Comparison of ENCODE assay signal across 33 cellular contexts in the genomic region with DNA sequence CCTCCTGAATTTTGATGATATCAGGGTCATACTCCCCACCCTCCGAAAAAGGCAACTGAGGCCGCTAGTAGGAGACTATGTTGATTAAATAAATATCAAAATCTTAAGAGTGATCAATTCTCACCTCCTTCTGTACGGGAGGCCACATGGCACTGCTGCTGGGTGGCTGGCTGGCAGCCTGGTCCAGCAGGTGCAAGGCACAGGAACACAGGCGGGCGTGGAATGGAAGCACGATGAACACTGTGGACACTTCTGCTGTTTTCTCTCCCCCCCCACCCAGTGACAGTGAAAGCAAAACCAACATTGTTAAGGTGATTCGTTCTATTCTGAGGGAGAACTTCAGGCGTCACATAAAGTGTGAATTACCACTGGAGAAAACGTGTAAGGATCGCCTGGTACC. TPM values are rescaled to one million over a fixed set of nuclear protein-coding genes. Genes with fewer than 3 reads are reported as not detected.
A peak's percentile ranks its signal among the peaks of the same experiment; 100 is the strongest.
DNase-seq lines count a peak whose midpoint lies in the region; ATAC-seq and TF ChIP-seq lines count a peak whose summit lies in the region.
"Had no signal": no experiment of that assay in that cellular context is flagged by ENCODE, and none has a peak within 500 bp of the region (broad histone marks: within the 10 kb centered on the region; RNA-seq: fewer than 3 reads in every experiment).

No MANE protein-coding gene starts in this region.

- H4K20me1 ChIP-seq in IMR-90 (ENCODE audit: insufficient read depth, low read length) (no peaks in the 10 kb centered on the region), hepatocyte (ENCODE audit: insufficient read depth, poor library complexity, severe bottlenecking) (no peaks in the 10 kb centered on the region)

- no peaks in the 10 kb centered on the region for H3K9me2 ChIP-seq in hepatocyte (replicated peaks; ENCODE audit: insufficient read depth)

- dilution Hi-C loops in IMR-90 (cut with HindIII; ENCODE audit: low sequenced_read_pairs, unreplicated experiment), result no loop called here

- H3K27ac ChIP-seq in left ventricle myocardium inferior (replicated peaks) (peak overlapping the region; percentile 64), right atrium auricular region (no peak overlapping the region), IMR-90 (ENCODE audit: insufficient read depth, low read length) (no peak overlapping the region), hepatocyte (peak overlapping the region; percentile 62)
- H3K27ac ChIP-seq: cardiac muscle cell, KMS-11, Peyer's patch, transverse colon, VCaP had no signal

- 0 out of 2 replicates have a peak overlapping the region, but pooled peaks have one; percentile 50 for H4K5ac ChIP-seq in IMR-90 (ENCODE audit: low read depth, low read length)

- in situ Hi-C loops in IMR-90 (cut with MboI; ENCODE audit: low sequenced_read_pairs), result loop anchor here (5.0 kb wide), 1 partner anchor 322 kb away; no protein-coding TSS in a partner anchor

- no peak overlapping the region for H2BK15ac ChIP-seq in IMR-90 (ENCODE audit: low read depth, low read length)

- no peak for TF ChIP-seq RAD21 in IMR-90 (IDR thresholded peaks at IDR 0.05; ENCODE audit: low read length)

- H3K23ac ChIP-seq in IMR-90 (ENCODE audit: low read depth, low read length), result no peak overlapping the region

- no peak for TF ChIP-seq POLR2A in IMR-90 (IDR thresholded peaks at IDR 0.05; ENCODE audit: low read depth, low read length)

- H2AK5ac ChIP-seq in IMR-90 (ENCODE audit: low read depth, low read length), result no peak overlapping the region

- H3K4me2 ChIP-seq in IMR-90 (ENCODE audit: low read depth, low read length) (no peak overlapping the region), hepatocyte (no peak overlapping the region)
- H3K4me2 ChIP-seq: KMS-11 had no signal

- CTCF ChIA-PET in IMR-90 (lab: Yijun Ruan, JAX), result no interaction called here
- CTCF ChIA-PET in Calu3 (lab: Charles Lee), result no interaction called here

- no peak overlapping the region for H3K9ac ChIP-seq in IMR-90 (ENCODE audit: low read depth, low read length)
- H3K9ac ChIP-seq: KMS-11 had no signal

- H3K9me3 ChIP-seq in left ventricle myocardium inferior (replicated peaks) (no peaks in the 10 kb centered on the region), right atrium auricular region (no peaks in the 10 kb centered on the region), IMR-90 (ENCODE audit: control insufficient read depth, insufficient read depth, low read length) (no peaks in the 10 kb centered on the region), hepatocyte (ENCODE audit: low read depth) (no peaks in the 10 kb centered on the region)
- H3K9me3 ChIP-seq: MG63, Peyer's patch, right lobe of liver, transverse colon had no signal

- no peaks in the 10 kb centered on the region for H3K9me3 Mint-ChIP-seq in stimulated activated effector memory CD8-positive, alpha-beta T cell treated with anti-CD3 and anti-CD28 coated beads, Interleukin-12 subunit alpha, Interleukin-12 subunit beta, amount 100 ng/mL, for 72 hours
- H3K9me3 Mint-ChIP-seq in Calu3 (ENCODE audit: low read depth, unreplicated experiment), result no peaks in the 10 kb centered on the region
- H3K9me3 Mint-ChIP-seq: effector memory CD8-positive, alpha-beta T cell; neural crest cell had no signal

- BruUV-seq in IMR-90 (replicated peaks; lab: Mats Ljungman, UMichigan) (no TSS peak), Calu3 (replicated peaks; lab: Mats Ljungman, UMichigan) (no TSS peak)

- H3K79me1 ChIP-seq in IMR-90 (ENCODE audit: low read depth in 1 of 2, low read length in 2 of 2), result 0 out of 4 replicates have a peak, but pooled peaks cover 4 to 6% of the 10 kb centered on the region in 2 experiments

- H3K27me3 ChIP-seq in left ventricle myocardium inferior (ENCODE audit: low read depth) (no peaks in the 10 kb centered on the region), right atrium auricular region (no peaks in the 10 kb centered on the region), IMR-90 (ENCODE audit: control insufficient read depth, insufficient read depth, low read length) (no peaks in the 10 kb centered on the region), hepatocyte (no peaks in the 10 kb centered on the region)
- H3K27me3 ChIP-seq: MG63, Peyer's patch, right lobe of liver, transverse colon had no signal

- H3K4ac ChIP-seq in IMR-90 (ENCODE audit: low read depth, low read length), result no peak overlapping the region

- H3K36me3 ChIP-seq in left ventricle myocardium inferior, result peaks cover 63% of the 10 kb centered on the region
- peaks cover 15% of the 10 kb centered on the region for H3K36me3 ChIP-seq in right atrium auricular region
- peaks cover 26% of the 10 kb centered on the region for H3K36me3 ChIP-seq in IMR-90 (ENCODE audit: control insufficient read depth, insufficient read depth, low read length)
- peaks cover 3% of the 10 kb centered on the region for H3K36me3 ChIP-seq in hepatocyte (replicated peaks; ENCODE audit: insufficient read depth, low read depth)

- H3K4me1 Mint-ChIP-seq in stimulated activated effector memory CD8-positive, alpha-beta T cell treated with anti-CD3 and anti-CD28 coated beads, Interleukin-12 subunit alpha, Interleukin-12 subunit beta, amount 100 ng/mL, for 72 hours, result no peaks in the 10 kb centered on the region
- H3K4me1 Mint-ChIP-seq in Calu3 (ENCODE audit: low read depth, unreplicated experiment), result no peaks in the 10 kb centered on the region

- 100% methylated on average over 5 of the region's 10 CpGs; no CpG with 5 or more reads in 1 of the 2 experiments for WGBS in IMR-90 (ENCODE audit: extremely low coverage in 2 of 2, insufficient read length in 1 of 2), 2 experiments
- WGBS in hepatocyte (ENCODE audit: low lambda C conversion rate, missing lambda C conversion rate), result 93% methylated on average over 10 of the region's 10 CpGs

- H2AK9ac ChIP-seq in IMR-90 (replicated peaks; ENCODE audit: low read depth, low read length, poor library complexity), result no peak overlapping the region

- H3K27me3 Mint-ChIP-seq in Calu3 (ENCODE audit: unreplicated experiment), result no peaks in the 10 kb centered on the region
- H3K27me3 Mint-ChIP-seq: activated CD4-positive, alpha-beta T cell treated with anti-CD3 and anti-CD28 coated beads for 36 hours; effector memory CD8-positive, alpha-beta T cell had no signal

- no peak overlapping the region for H2BK20ac ChIP-seq in IMR-90 (ENCODE audit: low read depth, low read length)

- no peak overlapping the region for H4K8ac ChIP-seq in IMR-90 (ENCODE audit: low read depth in 2 of 2, low read length in 2 of 2)

- H3K56ac ChIP-seq in IMR-90 (ENCODE audit: extremely low read depth, insufficient read depth, low read length), result no peak overlapping the region

- H3K14ac ChIP-seq in IMR-90 (replicated peaks; ENCODE audit: low read depth, low read length), result no peak overlapping the region

- H3K79me2 ChIP-seq in hepatocyte, result no peaks in the 10 kb centered on the region

- DNase-seq in left ventricle myocardium inferior, result no peak
- DNase-seq in right atrium auricular region (ENCODE audit: low spot score), result no peak
- no peak for DNase-seq in IMR-90
- no peak for DNase-seq in hepatocyte (ENCODE audit: low spot score)
- DNase-seq in stimulated activated effector memory CD8-positive, alpha-beta T cell treated with anti-CD3 and anti-CD28 coated beads, Interleukin-12 subunit alpha, Interleukin-12 subunit beta, amount 100 ng/mL, for 72 hours (ENCODE audit: low spot score in 2 of 2), result no peak
- DNase-seq in SKM-1 treated with dmso at 0.1 percent for 144 hours (lab: John Stamatoyannopoulos, UW; ENCODE audit: unreplicated experiment), result no peak
- DNase-seq in Calu3, result no peak
- DNase-seq: activated CD4-positive, alpha-beta T cell treated with anti-CD3 and anti-CD28 coated beads for 36 hours; activated effector memory CD4-positive, alpha-beta T cell treated with anti-CD3 and anti-CD28 coated beads, Interleukin-2, amount 50 U/mL, for 16 hours; effector memory CD8-positive, alpha-beta T cell; H7; kidney; MG63; NCI-H2081 treated with DMSO at 0.1 percent for 48 hours; NCI-H2227 treated with DMSO at 0.1 percent for 48 hours; NCI-H526; Peyer's patch; right lobe of liver; SHP77 treated with DMSO at 0.1 percent for 48 hours; stimulated activated CD4-positive, alpha-beta T cell treated with anti-CD3 and anti-CD28 coated beads, Interleukin-2, amount 100 ng/mL, for 48 hours; transverse colon had no signal

- H3K4me3 ChIP-seq in left ventricle myocardium inferior (no peak overlapping the region), right atrium auricular region (no peak overlapping the region), IMR-90 (ENCODE audit: insufficient read depth, low read depth, low read length) (no peak overlapping the region), hepatocyte (no peak overlapping the region)
- H3K4me3 ChIP-seq: cardiac muscle cell, lung, MG63, Peyer's patch, right lobe of liver, transverse colon had no signal

- H2BK5ac ChIP-seq in IMR-90 (ENCODE audit: low read depth, low read length, poor library complexity, severe bottlenecking), result no peak overlapping the region

- no peak overlapping the region for H4K91ac ChIP-seq in IMR-90 (ENCODE audit: insufficient read depth, low read depth, low read length)

- no peak overlapping the region for H3K4me3 Mint-ChIP-seq in stimulated activated effector memory CD8-positive, alpha-beta T cell treated with anti-CD3 and anti-CD28 coated beads, Interleukin-12 subunit alpha, Interleukin-12 subunit beta, amount 100 ng/mL, for 72 hours
- no peak overlapping the region for H3K4me3 Mint-ChIP-seq in Calu3 (ENCODE audit: low read depth, unreplicated experiment)
- H3K4me3 Mint-ChIP-seq: activated CD4-positive, alpha-beta T cell treated with anti-CD3 and anti-CD28 coated beads for 36 hours; effector memory CD8-positive, alpha-beta T cell; neural crest cell had no signal

- TF ChIP-seq CTCF in left ventricle myocardium inferior (IDR thresholded peaks at IDR 0.05; ENCODE audit: borderline replicate concordance) (no peak), right atrium auricular region (IDR thresholded peaks at IDR 0.05) (no peak), IMR-90 (conservative IDR thresholded peaks at IDR 0.05; ENCODE audit: low read depth, low read length) (no peak), hepatocyte (IDR thresholded peaks at IDR 0.05; ENCODE audit: poor library complexity) (no peak), Calu3 (IDR thresholded peaks at IDR 0.05; ENCODE audit: unreplicated experiment) (no peak)

- POLR2A ChIA-PET in IMR-90 (lab: Charles Lee; ENCODE audit: unreplicated experiment), result no interaction called here

- peaks cover 6% of the 10 kb centered on the region; the same call in 1 of the 2 replicates for H3K9me1 ChIP-seq in IMR-90 (ENCODE audit: insufficient read depth, low read length)

- peaks cover 95% of the 10 kb centered on the region for H3K36me3 Mint-ChIP-seq in stimulated activated effector memory CD8-positive, alpha-beta T cell treated with anti-CD3 and anti-CD28 coated beads, Interleukin-12 subunit alpha, Interleukin-12 subunit beta, amount 100 ng/mL, for 72 hours
- H3K36me3 Mint-ChIP-seq in Calu3 (ENCODE audit: insufficient read depth, unreplicated experiment), result peaks cover 24% of the 10 kb centered on the region

- ATAC-seq in IMR-90 (ENCODE audit: low read depth), result no peak
- ATAC-seq in stimulated activated effector memory CD8-positive, alpha-beta T cell treated with anti-CD3 and anti-CD28 coated beads, Interleukin-12 subunit alpha, Interleukin-12 subunit beta, amount 100 ng/mL, for 72 hours, result no peak
- ATAC-seq: activated CD4-positive, alpha-beta T cell treated with anti-CD3 and anti-CD28 coated beads for 36 hours; effector memory CD8-positive, alpha-beta T cell had no signal

- H3K4me1 ChIP-seq in left ventricle myocardium inferior (peaks cover 38% of the 10 kb centered on the region), right atrium auricular region (peaks cover 0 to 10% of the 10 kb centered on the region in 2 donors), IMR-90 (ENCODE audit: control insufficient read depth, insufficient read depth, low read length) (peaks cover 10% of the 10 kb centered on the region), hepatocyte (ENCODE audit: insufficient read depth) (no peaks in the 10 kb centered on the region)
- H3K4me1 ChIP-seq: Peyer's patch, right lobe of liver, transverse colon had no signal

- intact Hi-C loops in left ventricle myocardium inferior (cut with micrococcal nuclease), result no loop called here
- intact Hi-C loops in IMR-90 (cut with micrococcal nuclease), result no loop called here
- intact Hi-C loops in Calu3 (cut with micrococcal nuclease; ENCODE audit: unreplicated experiment), result no loop called here

- H2AFZ ChIP-seq in IMR-90 (replicated peaks; ENCODE audit: low read length, poor library complexity) (no peak overlapping the region), hepatocyte (no peak overlapping the region)

- H2BK120ac ChIP-seq in IMR-90 (ENCODE audit: low read depth, low read length), result no peak overlapping the region

- peak overlapping the region; percentile 79 for H3K27ac Mint-ChIP-seq in stimulated activated effector memory CD8-positive, alpha-beta T cell treated with anti-CD3 and anti-CD28 coated beads, Interleukin-12 subunit alpha, Interleukin-12 subunit beta, amount 100 ng/mL, for 72 hours
- H3K27ac Mint-ChIP-seq in Calu3 (ENCODE audit: unreplicated experiment), result no peak overlapping the region

- H3K18ac ChIP-seq in IMR-90 (ENCODE audit: low read depth, low read length), result no peak overlapping the region

RNA-seq across cellular contexts. Expression of a gene that starts 9.7 kb away (rescaled TPM):
- total RNA-seq in left ventricle myocardium inferior (not detected), right atrium auricular region (not detected), IMR-90 (2012; rRNA removed) (not detected in 2 replicates), hepatocyte (not detected in 2 replicates), Calu3 (2022) (not detected in 2 replicates)
- polyA plus RNA-seq in IMR-90 (2012; rRNA removed) (not detected in 2 replicates), hepatocyte (0.38 and 0.56 TPM in 2 replicates)
- polyA plus RNA-seq in IMR-90 (2012; cell fraction: cytosol; rRNA removed), result 0.03 TPM in 1 of 2 replicates, not detected in the other
- 0.10 TPM in 1 of 2 replicates, not detected in the other for polyA plus RNA-seq in IMR-90 (2012; cell fraction: nucleus; rRNA removed; ENCODE audit: low replicate concordance)
- total RNA-seq: activated CD4-positive, alpha-beta T cell treated with anti-CD3 and anti-CD28 coated beads for 36 hours; activated CD8-positive, alpha-beta memory T cell treated with anti-CD3 and anti-CD28 coated beads for 36 hours; astrocyte; cardiac muscle cell; fibroblast of villous mesenchyme; H7; HT1080; kidney; lung; neural crest cell; right lobe of liver; transverse colon had no signal
- polyA plus RNA-seq: AG04450, BJ, esophagus, lung had no signal

Comparison
In these comparisons a context has a peak if more than half of its experiments do, and no peak if none do; other contexts are left out.
1. H3K27ac ChIP-seq: peak in left ventricle myocardium inferior (single experiment) and hepatocyte (single experiment); none in right atrium auricular region (0 of 2) and IMR-90 (single experiment).